13 cellular contexts compared by ENCODE assay signal in genomic region chr12:26109343-26109841, GRCh38. TPM values are rescaled to one million over a fixed set of nuclear protein-coding genes. Genes with fewer than 3 reads are reported as not detected.
DNase-seq lines count a peak whose midpoint lies in the region; ATAC-seq and TF ChIP-seq lines count a peak whose summit lies in the region.
"Had no signal": no experiment of that assay in that cellular context is flagged by ENCODE, and none has a peak within 500 bp of the region (broad histone marks: within the 10 kb centered on the region; RNA-seq: fewer than 3 reads in every experiment).

No MANE protein-coding gene starts in this region.

- no peaks in the 10 kb centered on the region for H3K27me3 ChIP-seq in esophagus muscularis mucosa
- no peaks in the 10 kb centered on the region for H3K27me3 ChIP-seq in uterus

- TF ChIP-seq POLR2A in esophagus muscularis mucosa (IDR thresholded peaks at IDR 0.05; ENCODE audit: low read depth), result no peak
- TF ChIP-seq POLR2A in uterus (IDR thresholded peaks at IDR 0.05), result no peak

- DNase-seq in Right ventricle myocardium superior (peak; percentile 42), cardiac septum (ENCODE audit: low spot score) (no peak), esophagus muscularis mucosa (ENCODE audit: extremely low spot score) (no peak), omental fat pad (ENCODE audit: low spot score) (no peak), uterus (peak; percentile 68 to 70)
- no peak for DNase-seq in NK-92 treated with Interleukin-12 subunit alpha and Interleukin-12 subunit beta, amount 100 ng/mL, for 24 hours (lab: John Stamatoyannopoulos, UW)
- DNase-seq: activated CD4-positive, alpha-beta T cell treated with anti-CD3 and anti-CD28 coated beads for 36 hours; activated T-cell treated with anti-CD3 and anti-CD28 coated beads, Interleukin-2, amount 50 U/mL, for 24 hours; amniotic stem cell; NCI-H1436 had no signal

- intact Hi-C loops in Right ventricle myocardium superior (cut with DNase I) (no loop called here), cardiac septum (cut with DNase I) (no loop called here), esophagus muscularis mucosa (cut with DNase I) (loop anchor here (10.0 kb wide), 1 partner anchor 325 kb away; no protein-coding TSS in a partner anchor), uterus (cut with DNase I; ENCODE audit: low total_unique reads) (no loop called here)

- no peaks in the 10 kb centered on the region for H3K36me3 ChIP-seq in esophagus muscularis mucosa
- no peaks in the 10 kb centered on the region for H3K36me3 ChIP-seq in uterus
- H3K36me3 ChIP-seq: neural progenitor cell had no signal

- H3K4me1 ChIP-seq in esophagus muscularis mucosa (peaks cover 7 to 42% (median 30%) of the 10 kb centered on the region in 4 donors), uterus (peaks cover 0 to 11% of the 10 kb centered on the region in 2 donors)

- no peak for TF ChIP-seq EP300 in esophagus muscularis mucosa (IDR thresholded peaks at IDR 0.05)

- H3K4me3 ChIP-seq in esophagus muscularis mucosa (no peak overlapping the region), uterus (no peak overlapping the region)
- H3K4me3 ChIP-seq: neural progenitor cell had no signal

- no peak for ATAC-seq in Right ventricle myocardium superior (ENCODE audit: poor library complexity)
- ATAC-seq in omental fat pad (ENCODE audit: low FRiP score), result peak; percentile 55
- no peak for ATAC-seq in HG02852 (IDR thresholded peaks at IDR 0.05; ENCODE audit: unreplicated experiment)
- ATAC-seq in activated CD4-positive, CD25-positive, alpha-beta regulatory T cell treated with anti-CD3 and anti-CD28 coated beads, Interleukin-2, amount 50 U/mL, for 24 hours, result no peak
- ATAC-seq: activated CD4-positive, alpha-beta T cell treated with anti-CD3 and anti-CD28 coated beads for 36 hours had no signal

- H3K27ac ChIP-seq in esophagus muscularis mucosa (replicated peaks in 1 of 4) (peak overlapping the region; percentile 63 to 73 (median 68)), uterus (peak overlapping the region; percentile 69 to 81)
- H3K27ac ChIP-seq: neural progenitor cell had no signal

- 33% methylated on average over 10 of the region's 10 CpGs for WGBS in esophagus muscularis mucosa

- TF ChIP-seq CTCF in esophagus muscularis mucosa (IDR thresholded peaks at IDR 0.05) (no peak), omental fat pad (IDR thresholded peaks at IDR 0.05) (no peak), uterus (IDR thresholded peaks at IDR 0.05) (no peak)

- H3K9me3 ChIP-seq in esophagus muscularis mucosa, result no peaks in the 10 kb centered on the region
- H3K9me3 ChIP-seq in uterus, result no peaks in the 10 kb centered on the region

RNA-seq across cellular contexts. Expression of gene BHLHE41, which starts 15.4 kb away (rescaled TPM):
- total RNA-seq in Right ventricle myocardium superior (39.1 TPM), cardiac septum (33.3 TPM), esophagus muscularis mucosa (10 to 100 TPM in 3 of 4 donors, 1 to 10 TPM in 1; 6.3 to 20.0 (median 14.8) TPM), omental fat pad (1 to 10 TPM; 4.6 to 7.5 (median 5.2) TPM), uterus (10 to 100 TPM in 1 of 4 donors, 1 to 10 TPM in 3; 2.1 to 31.2 (median 5.0) TPM)
- total RNA-seq: activated CD4-positive, alpha-beta T cell treated with anti-CD3 and anti-CD28 coated beads for 36 hours had no signal

Comparison
In these comparisons a context has a peak if more than half of its experiments do, and no peak if none do; other contexts are left out.
1. DNase-seq: peak in Right ventricle myocardium superior (single experiment) and uterus (2 of 2); none in cardiac septum (single experiment), esophagus muscularis mucosa (single experiment), omental fat pad (single experiment) and NK-92 treated with Interleukin-12 subunit alpha and Interleukin-12 subunit beta, amount 100 ng/mL, for 24 hours (single experiment).